11 cellular contexts compared by ENCODE assay signal in the genomic region with DNA sequence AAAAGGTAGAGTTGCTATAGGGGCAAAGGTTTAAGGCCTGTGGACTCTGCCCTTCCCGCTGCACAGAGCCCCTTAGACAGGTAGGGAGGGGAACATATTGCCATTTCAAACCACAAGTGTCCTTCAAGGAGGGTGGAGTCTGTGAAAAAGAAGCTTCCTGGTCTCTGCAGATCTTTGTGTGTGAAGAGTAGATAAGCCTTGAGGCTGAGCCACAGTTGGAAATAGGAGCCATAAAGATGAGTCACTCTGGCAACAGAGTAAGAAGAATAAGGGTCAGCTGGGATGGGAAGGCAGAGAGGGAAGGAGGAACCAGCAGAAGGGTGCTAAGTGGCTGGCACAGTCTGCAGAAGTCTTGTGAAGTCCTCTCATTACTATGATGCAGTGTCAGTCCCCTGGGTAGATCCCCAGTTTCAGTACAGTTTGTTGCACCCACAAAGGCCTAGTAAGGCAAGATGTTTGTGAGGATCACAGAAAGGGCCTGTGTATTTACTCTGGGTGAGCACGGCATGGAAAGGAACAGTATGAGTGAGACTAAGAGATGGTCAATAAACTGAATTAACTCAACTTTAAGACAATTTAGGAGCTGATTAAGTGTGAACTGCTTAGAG. TPM values are rescaled to one million over a fixed set of nuclear protein-coding genes. Genes with fewer than 3 reads are reported as not detected.
DNase-seq lines count a peak whose midpoint lies in the region; ATAC-seq, FAIRE-seq and TF ChIP-seq lines count a peak whose summit lies in the region.
"Had no signal": no experiment of that assay in that cellular context is flagged by ENCODE, and none has a peak within 500 bp of the region (broad histone marks: within the 10 kb centered on the region; RNA-seq: fewer than 3 reads in every experiment).

No MANE protein-coding gene starts in this region.

- intact Hi-C loops in naive thymus-derived CD4-positive, alpha-beta T cell (cut with micrococcal nuclease): no loop called here

- peak; percentile 86 for FAIRE-seq in colon (lab: Jason Lieb, UNC)

- no peaks in the 10 kb centered on the region for H3K9me3 ChIP-seq in naive thymus-derived CD4-positive, alpha-beta T cell (ENCODE audit: control insufficient read depth in 2 of 3, low read length in 3 of 3)
- H3K9me3 ChIP-seq: body of pancreas had no signal

- H3K27ac ChIP-seq in naive thymus-derived CD4-positive, alpha-beta T cell (ENCODE audit: low read depth, low read length): no peak overlapping the region
- H3K27ac ChIP-seq: body of pancreas, SK-N-MC had no signal

- no peaks in the 10 kb centered on the region for H3K36me3 ChIP-seq in naive thymus-derived CD4-positive, alpha-beta T cell (ENCODE audit: control insufficient read depth in 2 of 3, insufficient read depth in 3 of 3, low read length in 3 of 3)

- H3K36me3 Mint-ChIP-seq in naive thymus-derived CD4-positive, alpha-beta T cell: no peaks in the 10 kb centered on the region

- H3K27ac Mint-ChIP-seq in naive thymus-derived CD4-positive, alpha-beta T cell: peak overlapping the region in 1 of 9 donors; percentile 4

- no peak overlapping the region for H3K4me3 ChIP-seq in naive thymus-derived CD4-positive, alpha-beta T cell (ENCODE audit: low read length)
- H3K4me3 ChIP-seq: body of pancreas, SK-N-MC had no signal

- POLR2A ChIA-PET in naive thymus-derived CD4-positive, alpha-beta T cell (lab: Charles Lee): no interaction called here

- H3K4me1 Mint-ChIP-seq in naive thymus-derived CD4-positive, alpha-beta T cell: peaks cover 0 to 4% (median 0%) of the 10 kb centered on the region in 7 donors

- TF ChIP-seq CTCF in GM10266 (IDR thresholded peaks at IDR 0.05; ENCODE audit: control insufficient read depth, insufficient read depth, low read depth, missing control alignments): no peak

- CTCF ChIA-PET in naive thymus-derived CD4-positive, alpha-beta T cell (lab: Charles Lee): no interaction called here

- no peaks in the 10 kb centered on the region for H3K4me1 ChIP-seq in naive thymus-derived CD4-positive, alpha-beta T cell (ENCODE audit: control insufficient read depth in 2 of 2, insufficient read depth in 2 of 2, low read length in 2 of 2)
- H3K4me1 ChIP-seq: body of pancreas had no signal

- H3K9me3 Mint-ChIP-seq in naive thymus-derived CD4-positive, alpha-beta T cell: no peaks in the 10 kb centered on the region

- no peaks in the 10 kb centered on the region for H3K27me3 ChIP-seq in naive thymus-derived CD4-positive, alpha-beta T cell (ENCODE audit: control insufficient read depth in 2 of 2, insufficient read depth in 2 of 2, low read length in 2 of 2)
- H3K27me3 ChIP-seq: body of pancreas had no signal

- H3K4me3 Mint-ChIP-seq in naive thymus-derived CD4-positive, alpha-beta T cell: no peak overlapping the region

- ATAC-seq in naive thymus-derived CD4-positive, alpha-beta T cell: peak; percentile 20
- no peak for ATAC-seq in HG03521 (IDR thresholded peaks at IDR 0.05; ENCODE audit: unreplicated experiment)
- ATAC-seq: body of pancreas had no signal

- H3K27me3 Mint-ChIP-seq in naive thymus-derived CD4-positive, alpha-beta T cell: peaks cover 3 to 22% (median 13%) of the 10 kb centered on the region in 5 donors

- DNase-seq in ELR (ENCODE audit: low read depth) (peak; percentile 79), NCI-H460 (ENCODE audit: extremely low read depth, low read depth) (peak; percentile 76), GM10266 (ENCODE audit: extremely low spot score) (no peak), medulla oblongata (ENCODE audit: extremely low spot score) (no peak)
- DNase-seq in naive thymus-derived CD4-positive, alpha-beta T cell: no peak
- no peak for DNase-seq in activated CD4-positive, alpha-beta T cell treated with anti-CD3 and anti-CD28 coated beads for 1 hour
- DNase-seq: body of pancreas had no signal

RNA-seq across cellular contexts. Expression of a gene that starts 18.1 kb away (rescaled TPM):
- not detected in 2 replicates for total RNA-seq in NCI-H460 (2014; rRNA removed; shearing (Covaris generic))
- polyA plus RNA-seq in NCI-H460 (2014; cell fraction: nucleus; rRNA removed): not detected in 2 replicates
- total RNA-seq in naive thymus-derived CD4-positive, alpha-beta T cell: not detected
- polyA plus RNA-seq in naive thymus-derived CD4-positive, alpha-beta T cell: not detected
- total RNA-seq: body of pancreas, mononuclear cell had no signal

RNA-seq across cellular contexts. Expression of a gene that starts 19.6 kb away (rescaled TPM):
- 32.1 and 40.0 TPM in 2 replicates for total RNA-seq in NCI-H460 (2014; rRNA removed; shearing (Covaris generic))
- 6.5 and 9.3 TPM in 2 replicates for polyA plus RNA-seq in NCI-H460 (2014; cell fraction: nucleus; rRNA removed)
- total RNA-seq in naive thymus-derived CD4-positive, alpha-beta T cell: 1 to 10 TPM in 2 of 5 experiments, under 1 TPM in 1, not detected in 2; 0.29 to 4.1 (median 2.4) TPM
- polyA plus RNA-seq in naive thymus-derived CD4-positive, alpha-beta T cell: 1 to 10 TPM in 1 of 2 donors, under 1 TPM in 1; 0.64 to 1.3 TPM

Comparison
In these comparisons a context has a peak if more than half of its experiments do, and no peak if none do; other contexts are left out.
1. DNase-seq: peak in ELR (single experiment) and NCI-H460 (single experiment); none in naive thymus-derived CD4-positive, alpha-beta T cell (0 of 9), GM10266 (single experiment), medulla oblongata (single experiment) and activated CD4-positive, alpha-beta T cell treated with anti-CD3 and anti-CD28 coated beads for 1 hour (single experiment).